ENCODE assay signal across 24 cellular contexts in the genomic region with DNA sequence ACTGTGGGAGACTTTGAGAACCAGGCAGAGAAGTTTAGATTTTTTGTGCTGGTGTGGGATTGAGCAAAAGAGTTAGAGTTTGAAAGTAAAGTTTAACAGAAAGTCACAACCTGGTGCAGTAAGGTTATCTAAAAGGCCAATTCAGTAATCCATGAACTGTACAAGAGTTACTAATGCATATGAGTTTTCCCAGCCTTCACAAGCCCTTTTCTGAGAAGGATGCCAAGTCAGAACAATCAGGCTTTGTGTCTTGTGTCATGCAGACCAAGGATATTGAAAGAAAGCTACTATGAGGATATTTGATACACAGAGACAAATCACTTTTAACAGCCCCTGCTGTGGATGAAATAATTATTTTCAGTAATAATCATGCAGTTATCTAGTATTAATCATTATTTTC.
"Had no signal": no experiment of that assay in that cellular context is flagged by ENCODE, and none has a peak within 500 bp of the region (broad histone marks: within the 10 kb centered on the region; RNA-seq: fewer than 3 reads in every experiment).

No MANE protein-coding gene starts in this region.

- DNase-seq: dorsolateral prefrontal cortex; effector CD4-positive, alpha-beta T cell; foreskin fibroblast; hypothalamus; immature natural killer cell; islet precursor cell; kidney glomerular epithelial cell; left colon; left ventricle myocardium inferior; lower lobe of right lung; natural killer cell; pancreas; stimulated activated CD4-positive, alpha-beta T cell treated with anti-CD3 and anti-CD28 coated beads, Interleukin-2, amount 100 ng/mL, for 24 hours; stimulated activated CD4-positive, alpha-beta T cell treated with anti-CD3 and anti-CD28 coated beads, Interleukin-4, amount 100 ng/mL, for 24 hours; stimulated activated naive CD4-positive, alpha-beta T cell treated with Interleukin-2 at 50 U/mL for 16 hours; stomach; thyroid gland; trophoblast cell had no signal

- H3K27ac ChIP-seq: dorsolateral prefrontal cortex, epithelial cell of prostate, left ventricle myocardium inferior, lower lobe of right lung, neutrophil, right atrium auricular region, stomach, thyroid gland, vagina had no signal

- FAIRE-seq: colon, pancreas had no signal

- H3K4me3 ChIP-seq: dorsolateral prefrontal cortex, left ventricle myocardium inferior, lower lobe of right lung, pancreas, right atrium auricular region, smooth muscle cell, stomach, thyroid gland, vagina had no signal
